1 cellular context compared by ENCODE assay signal in the genomic region with DNA sequence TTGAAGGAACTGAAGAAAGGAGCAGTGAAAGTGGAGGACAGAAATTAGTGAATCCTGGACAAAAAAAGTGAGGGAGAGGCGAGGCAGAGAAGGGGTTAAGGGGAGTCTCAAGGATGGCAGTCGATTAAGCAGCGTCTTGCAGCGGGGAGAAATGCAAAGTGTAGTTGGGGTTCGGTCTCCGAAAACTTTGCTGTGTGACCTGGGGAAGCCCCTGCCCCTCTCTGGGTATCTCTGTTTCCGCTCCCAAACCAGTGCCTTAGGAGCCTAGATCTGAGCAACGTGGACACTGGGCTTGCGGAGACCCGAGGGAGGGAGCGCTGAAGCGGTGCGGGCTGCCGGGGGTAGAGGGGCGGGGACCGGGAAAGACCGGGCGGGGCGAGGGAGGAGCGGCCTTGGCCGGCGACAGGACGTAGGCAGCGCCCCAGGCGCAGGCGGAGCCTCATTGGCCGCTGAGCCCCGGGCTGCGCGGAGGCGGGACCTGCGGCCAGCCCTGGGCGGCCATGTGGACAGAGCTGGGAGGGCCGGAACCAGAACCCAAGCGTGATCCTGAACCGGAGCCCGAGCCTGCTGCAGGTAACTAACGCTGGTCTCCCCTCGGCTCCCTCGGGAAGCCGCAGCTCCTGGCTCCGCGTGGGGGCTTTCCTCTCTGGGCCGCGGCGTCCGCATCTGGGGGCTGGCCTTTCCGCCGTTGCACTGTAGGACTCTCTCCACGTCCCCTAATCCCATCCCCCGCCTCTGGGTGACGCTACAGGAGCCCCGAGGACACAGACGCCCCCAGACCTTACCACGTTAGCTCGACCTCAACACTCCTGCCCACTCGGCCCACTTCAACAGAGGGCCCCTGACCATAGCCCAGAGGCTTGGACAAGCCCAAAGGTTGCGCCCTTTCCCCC.
TF ChIP-seq lines count a peak whose summit lies in the region.

A gene (plus strand): TSS at position 468 of the 893 bp plus-strand sequence. CDS start 3,047 bp downstream, outside the sequence.

TF ChIP-seq in HepG2, 621 proteins besides CTCF, POLR2A, EP300 and RAD21 (continued from another document):
- TF ChIP-seq, protein P1, sequence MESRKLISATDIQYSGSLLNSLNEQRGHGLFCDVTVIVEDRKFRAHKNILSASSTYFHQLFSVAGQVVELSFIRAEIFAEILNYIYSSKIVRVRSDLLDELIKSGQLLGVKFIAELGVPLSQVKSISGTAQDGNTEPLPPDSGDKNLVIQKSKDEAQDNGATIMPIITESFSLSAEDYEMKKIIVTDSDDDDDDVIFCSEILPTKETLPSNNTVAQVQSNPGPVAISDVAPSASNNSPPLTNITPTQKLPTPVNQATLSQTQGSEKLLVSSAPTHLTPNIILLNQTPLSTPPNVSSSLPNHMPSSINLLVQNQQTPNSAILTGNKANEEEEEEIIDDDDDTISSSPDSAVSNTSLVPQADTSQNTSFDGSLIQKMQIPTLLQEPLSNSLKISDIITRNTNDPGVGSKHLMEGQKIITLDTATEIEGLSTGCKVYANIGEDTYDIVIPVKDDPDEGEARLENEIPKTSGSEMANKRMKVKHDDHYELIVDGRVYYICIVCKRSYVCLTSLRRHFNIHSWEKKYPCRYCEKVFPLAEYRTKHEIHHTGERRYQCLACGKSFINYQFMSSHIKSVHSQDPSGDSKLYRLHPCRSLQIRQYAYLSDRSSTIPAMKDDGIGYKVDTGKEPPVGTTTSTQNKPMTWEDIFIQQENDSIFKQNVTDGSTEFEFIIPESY (CRISPR knock-in tag; IDR thresholded peaks at IDR 0.05), result 0 out of 2 replicates have a peak, but pooled peaks have one; percentile 19
- TF ChIP-seq KMT2B (CRISPR knock-in tag; IDR thresholded peaks at IDR 0.05) (peak; percentile 43; the same call in 1 of the 2 replicates), SMAD1 (CRISPR knock-in tag; IDR thresholded peaks at IDR 0.05; ENCODE audit: borderline replicate concordance, low read depth) (0 out of 2 replicates have a peak, but pooled peaks have one; percentile 52), NONO (IDR thresholded peaks at IDR 0.05) (no peak), NONO (CRISPR knock-in tag; conservative IDR thresholded peaks at IDR 0.05) (peak; percentile 41; the same call in 1 of the 2 replicates), RBM22 (optimal IDR thresholded peaks at IDR 0.05; ENCODE audit: low read length) (no peak), MEIS2 (CRISPR knock-in tag; IDR thresholded peaks at IDR 0.05) (peak; percentile 86), MEF2D (CRISPR knock-in tag; IDR thresholded peaks at IDR 0.05) (peak; percentile 29; the same call in 1 of the 2 replicates), PCBP2 (optimal IDR thresholded peaks at IDR 0.05; ENCODE audit: low read depth, low read length, poor library complexity, severe bottlenecking) (no peak), KDM5B (CRISPR knock-in tag; IDR thresholded peaks at IDR 0.05; ENCODE audit: borderline replicate concordance) (peak; percentile 88; the same call in 1 of the 2 replicates), SRSF9 (IDR thresholded peaks at IDR 0.05; ENCODE audit: borderline replicate concordance, insufficient read depth, low read depth, low read length, poor library complexity, severe bottlenecking) (no peak), ZNF562 (CRISPR knock-in tag; IDR thresholded peaks at IDR 0.05; ENCODE audit: borderline replicate concordance) (no peak), POLR2AphosphoS5 (IDR thresholded peaks at IDR 0.05; ENCODE audit: low read depth, low read length) (peak; percentile 88), FOXA1 (IDR thresholded peaks at IDR 0.05) (no peak), FOXA1 (CRISPR knock-in tag; IDR thresholded peaks at IDR 0.05) (peak; percentile 42; the same call in 1 of the 2 replicates), ZBTB21 (CRISPR knock-in tag; IDR thresholded peaks at IDR 0.05) (no peak), SAFB2 (CRISPR knock-in tag; IDR thresholded peaks at IDR 0.05; ENCODE audit: borderline replicate concordance, low read depth) (0 out of 2 replicates have a peak, but pooled peaks have one; percentile 48), ZNF737 (CRISPR knock-in tag; IDR thresholded peaks at IDR 0.05; ENCODE audit: borderline replicate concordance) (no peak), THAP11 (CRISPR knock-in tag; IDR thresholded peaks at IDR 0.05) (peak; percentile 58; the same call in 1 of the 2 replicates), ZFX (CRISPR knock-in tag; IDR thresholded peaks at IDR 0.05; ENCODE audit: low read depth) (peak; percentile 79), ZSCAN9 (CRISPR knock-in tag; IDR thresholded peaks at IDR 0.05; ENCODE audit: borderline replicate concordance) (0 out of 2 replicates have a peak, but pooled peaks have one; percentile 20), REXO4 (CRISPR knock-in tag; IDR thresholded peaks at IDR 0.05; ENCODE audit: borderline replicate concordance) (no peak), ZNF883 (CRISPR knock-in tag; IDR thresholded peaks at IDR 0.05; ENCODE audit: not compliant biosample characterization) (peak; percentile 29)
- TF ChIP-seq, protein P2, sequence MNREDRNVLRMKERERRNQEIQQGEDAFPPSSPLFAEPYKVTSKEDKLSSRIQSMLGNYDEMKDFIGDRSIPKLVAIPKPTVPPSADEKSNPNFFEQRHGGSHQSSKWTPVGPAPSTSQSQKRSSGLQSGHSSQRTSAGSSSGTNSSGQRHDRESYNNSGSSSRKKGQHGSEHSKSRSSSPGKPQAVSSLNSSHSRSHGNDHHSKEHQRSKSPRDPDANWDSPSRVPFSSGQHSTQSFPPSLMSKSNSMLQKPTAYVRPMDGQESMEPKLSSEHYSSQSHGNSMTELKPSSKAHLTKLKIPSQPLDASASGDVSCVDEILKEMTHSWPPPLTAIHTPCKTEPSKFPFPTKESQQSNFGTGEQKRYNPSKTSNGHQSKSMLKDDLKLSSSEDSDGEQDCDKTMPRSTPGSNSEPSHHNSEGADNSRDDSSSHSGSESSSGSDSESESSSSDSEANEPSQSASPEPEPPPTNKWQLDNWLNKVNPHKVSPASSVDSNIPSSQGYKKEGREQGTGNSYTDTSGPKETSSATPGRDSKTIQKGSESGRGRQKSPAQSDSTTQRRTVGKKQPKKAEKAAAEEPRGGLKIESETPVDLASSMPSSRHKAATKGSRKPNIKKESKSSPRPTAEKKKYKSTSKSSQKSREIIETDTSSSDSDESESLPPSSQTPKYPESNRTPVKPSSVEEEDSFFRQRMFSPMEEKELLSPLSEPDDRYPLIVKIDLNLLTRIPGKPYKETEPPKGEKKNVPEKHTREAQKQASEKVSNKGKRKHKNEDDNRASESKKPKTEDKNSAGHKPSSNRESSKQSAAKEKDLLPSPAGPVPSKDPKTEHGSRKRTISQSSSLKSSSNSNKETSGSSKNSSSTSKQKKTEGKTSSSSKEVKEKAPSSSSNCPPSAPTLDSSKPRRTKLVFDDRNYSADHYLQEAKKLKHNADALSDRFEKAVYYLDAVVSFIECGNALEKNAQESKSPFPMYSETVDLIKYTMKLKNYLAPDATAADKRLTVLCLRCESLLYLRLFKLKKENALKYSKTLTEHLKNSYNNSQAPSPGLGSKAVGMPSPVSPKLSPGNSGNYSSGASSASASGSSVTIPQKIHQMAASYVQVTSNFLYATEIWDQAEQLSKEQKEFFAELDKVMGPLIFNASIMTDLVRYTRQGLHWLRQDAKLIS (CRISPR knock-in tag; IDR thresholded peaks at IDR 0.05), result peak; percentile 42; the same call in 1 of the 2 replicates
- TF ChIP-seq, protein P3, sequence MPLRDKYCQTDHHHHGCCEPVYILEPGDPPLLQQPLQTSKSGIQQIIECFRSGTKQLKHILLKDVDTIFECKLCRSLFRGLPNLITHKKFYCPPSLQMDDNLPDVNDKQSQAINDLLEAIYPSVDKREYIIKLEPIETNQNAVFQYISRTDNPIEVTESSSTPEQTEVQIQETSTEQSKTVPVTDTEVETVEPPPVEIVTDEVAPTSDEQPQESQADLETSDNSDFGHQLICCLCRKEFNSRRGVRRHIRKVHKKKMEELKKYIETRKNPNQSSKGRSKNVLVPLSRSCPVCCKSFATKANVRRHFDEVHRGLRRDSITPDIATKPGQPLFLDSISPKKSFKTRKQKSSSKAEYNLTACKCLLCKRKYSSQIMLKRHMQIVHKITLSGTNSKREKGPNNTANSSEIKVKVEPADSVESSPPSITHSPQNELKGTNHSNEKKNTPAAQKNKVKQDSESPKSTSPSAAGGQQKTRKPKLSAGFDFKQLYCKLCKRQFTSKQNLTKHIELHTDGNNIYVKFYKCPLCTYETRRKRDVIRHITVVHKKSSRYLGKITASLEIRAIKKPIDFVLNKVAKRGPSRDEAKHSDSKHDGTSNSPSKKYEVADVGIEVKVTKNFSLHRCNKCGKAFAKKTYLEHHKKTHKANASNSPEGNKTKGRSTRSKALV (CRISPR knock-in tag; IDR thresholded peaks at IDR 0.05), result peak; percentile 64; the same call in 1 of the 2 replicates
- TF ChIP-seq, protein P4, sequence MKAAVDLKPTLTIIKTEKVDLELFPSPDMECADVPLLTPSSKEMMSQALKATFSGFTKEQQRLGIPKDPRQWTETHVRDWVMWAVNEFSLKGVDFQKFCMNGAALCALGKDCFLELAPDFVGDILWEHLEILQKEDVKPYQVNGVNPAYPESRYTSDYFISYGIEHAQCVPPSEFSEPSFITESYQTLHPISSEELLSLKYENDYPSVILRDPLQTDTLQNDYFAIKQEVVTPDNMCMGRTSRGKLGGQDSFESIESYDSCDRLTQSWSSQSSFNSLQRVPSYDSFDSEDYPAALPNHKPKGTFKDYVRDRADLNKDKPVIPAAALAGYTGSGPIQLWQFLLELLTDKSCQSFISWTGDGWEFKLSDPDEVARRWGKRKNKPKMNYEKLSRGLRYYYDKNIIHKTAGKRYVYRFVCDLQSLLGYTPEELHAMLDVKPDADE (CRISPR knock-in tag; IDR thresholded peaks at IDR 0.05), result no peak
- TF ChIP-seq, protein P5, sequence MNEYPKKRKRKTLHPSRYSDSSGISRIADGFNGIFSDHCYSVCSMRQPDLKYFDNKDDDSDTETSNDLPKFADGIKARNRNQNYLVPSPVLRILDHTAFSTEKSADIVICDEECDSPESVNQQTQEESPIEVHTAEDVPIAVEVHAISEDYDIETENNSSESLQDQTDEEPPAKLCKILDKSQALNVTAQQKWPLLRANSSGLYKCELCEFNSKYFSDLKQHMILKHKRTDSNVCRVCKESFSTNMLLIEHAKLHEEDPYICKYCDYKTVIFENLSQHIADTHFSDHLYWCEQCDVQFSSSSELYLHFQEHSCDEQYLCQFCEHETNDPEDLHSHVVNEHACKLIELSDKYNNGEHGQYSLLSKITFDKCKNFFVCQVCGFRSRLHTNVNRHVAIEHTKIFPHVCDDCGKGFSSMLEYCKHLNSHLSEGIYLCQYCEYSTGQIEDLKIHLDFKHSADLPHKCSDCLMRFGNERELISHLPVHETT (CRISPR knock-in tag; conservative IDR thresholded peaks at IDR 0.05), result 0 out of 2 replicates have a peak, but pooled peaks have one; percentile 60
